In genomic region chr5:124735169-124735858, GRCh38 we compare ENCODE assay signal across 9 cellular contexts. TPM values are rescaled to one million over a fixed set of nuclear protein-coding genes. Genes with fewer than 3 reads are reported as not detected.
A peak's percentile ranks its signal among the peaks of the same experiment; 100 is the strongest.
DNase-seq lines count a peak whose midpoint lies in the region; ATAC-seq lines count a peak whose summit lies in the region.
"Had no signal": no experiment of that assay in that cellular context is flagged by ENCODE, and none has a peak within 500 bp of the region (broad histone marks: within the 10 kb centered on the region; RNA-seq: fewer than 3 reads in every experiment).

No MANE protein-coding gene starts in this region.

- H2BK12ac ChIP-seq in neuronal stem cell (ENCODE audit: low read length): no peak overlapping the region

- H2BK120ac ChIP-seq in neuronal stem cell (ENCODE audit: low read depth, low read length): no peak overlapping the region

- WGBS in neuronal stem cell (ENCODE audit: extremely low coverage in 2 of 2, insufficient read length in 2 of 2, insufficient replicate concordance in 1 of 2), 2 donors: no CpG with 5 or more reads among the region's 24 CpGs

- H3K23ac ChIP-seq in neuronal stem cell (ENCODE audit: low read depth, low read length, poor library complexity): no peak overlapping the region

- POLR2A ChIA-PET in activated CD4-positive, alpha-beta T cell treated with anti-CD3 and anti-CD28 coated beads for 36 hours (lab: Charles Lee): no interaction called here

- no peak overlapping the region for H3K4me3 Mint-ChIP-seq in activated CD4-positive, alpha-beta T cell treated with anti-CD3 and anti-CD28 coated beads for 36 hours

- H3K4me2 ChIP-seq in BLaER1 treated with 17β-estradiol and CSF1 and Interleukin-3, amounts not matched to agents 10 nM and 100 nM: peak overlapping the region; percentile 70 to 99 (median 95)
- H3K4me2 ChIP-seq in neuronal stem cell (ENCODE audit: insufficient read depth, low read length, poor library complexity, severe bottlenecking): no peak overlapping the region

- no peak overlapping the region for H4K8ac ChIP-seq in neuronal stem cell (ENCODE audit: low read depth, low read length)

- no peak overlapping the region for H3K14ac ChIP-seq in neuronal stem cell (ENCODE audit: low read length)

- peak; percentile 45 for DNase-seq in NCI-H510A treated with DMSO at 0.1 percent for 48 hours (lab: John Stamatoyannopoulos, UW)
- DNase-seq in fibroblast of gingiva (ENCODE audit: low read depth): peak; percentile 92
- DNase-seq in neuronal stem cell (ENCODE audit: low spot score): no peak
- DNase-seq in NCI-H774 (lab: John Stamatoyannopoulos, UW): no peak
- DNase-seq in stimulated activated CD4-positive, alpha-beta T cell treated with anti-CD3 and anti-CD28 coated beads, Interleukin-2, amount 100 ng/mL, for 24 hours: no peak
- no peak for DNase-seq in activated CD8-positive, alpha-beta memory T cell treated with anti-CD3 and anti-CD28 coated beads for 24 hours
- DNase-seq in activated CD4-positive, alpha-beta T cell treated with anti-CD3 and anti-CD28 coated beads for 36 hours: no peak
- DNase-seq: KG1 had no signal

- no peak overlapping the region for H3K18ac ChIP-seq in neuronal stem cell (ENCODE audit: low read length)

- peaks cover 42% of the 10 kb centered on the region for H3K27me3 Mint-ChIP-seq in activated CD4-positive, alpha-beta T cell treated with anti-CD3 and anti-CD28 coated beads for 36 hours

- no peaks in the 10 kb centered on the region for H3K36me3 Mint-ChIP-seq in activated CD4-positive, alpha-beta T cell treated with anti-CD3 and anti-CD28 coated beads for 36 hours (ENCODE audit: low read depth)

- H3K36me3 ChIP-seq in BLaER1 treated with 17β-estradiol and CSF1 and Interleukin-3, amounts not matched to agents 10 nM and 100 nM: peaks cover 0 to 62% (median 0%) of the 10 kb centered on the region in 11 experiments; a peak in 6 of 22 replicates
- peaks cover 0 to 6% of the 10 kb centered on the region in 2 donors for H3K36me3 ChIP-seq in neuronal stem cell (replicated peaks in 1 of 2; ENCODE audit: control insufficient read depth in 2 of 2, insufficient read depth in 2 of 2, low read length in 2 of 2)

- peak overlapping the region in 5 of 11 experiments; percentile 26 to 58 (median 35); a peak in 7 of 22 replicates for H3K27ac ChIP-seq in BLaER1 treated with 17β-estradiol and CSF1 and Interleukin-3, amounts not matched to agents 10 nM and 100 nM
- peak overlapping the region; percentile 12 for H3K27ac ChIP-seq in neuronal stem cell (replicated peaks; ENCODE audit: low read length)

- intact Hi-C loops in activated CD4-positive, alpha-beta T cell treated with anti-CD3 and anti-CD28 coated beads for 36 hours (cut with DNase I, micrococcal nuclease): no loop called here

- no peaks in the 10 kb centered on the region for H3K27me3 ChIP-seq in BLaER1 treated with 17β-estradiol and CSF1 and Interleukin-3, amounts not matched to agents 10 nM and 100 nM
- H3K27me3 ChIP-seq in neuronal stem cell (ENCODE audit: control insufficient read depth in 3 of 3, insufficient read depth in 3 of 3, low read depth in 1 of 3, low read length in 3 of 3): no peaks in the 10 kb centered on the region

- peaks cover 47 to 100% (median 84%) of the 10 kb centered on the region in 10 experiments for H3K4me1 ChIP-seq in BLaER1 treated with 17β-estradiol and CSF1 and Interleukin-3, amounts not matched to agents 10 nM and 100 nM
- peaks cover 21 to 68% of the 10 kb centered on the region in 2 donors for H3K4me1 ChIP-seq in neuronal stem cell (ENCODE audit: control insufficient read depth in 2 of 2, insufficient read depth in 1 of 2, low read depth in 1 of 2, low read length in 2 of 2)

- H3K4me1 Mint-ChIP-seq in activated CD4-positive, alpha-beta T cell treated with anti-CD3 and anti-CD28 coated beads for 36 hours: no peaks in the 10 kb centered on the region

- H2BK5ac ChIP-seq in neuronal stem cell (ENCODE audit: low read length): no peak overlapping the region

- H3K79me1 ChIP-seq in neuronal stem cell (ENCODE audit: low read depth, low read length): no peaks in the 10 kb centered on the region

- CTCF ChIA-PET in activated CD4-positive, alpha-beta T cell treated with anti-CD3 and anti-CD28 coated beads for 36 hours (lab: Charles Lee): no interaction called here

- H4K91ac ChIP-seq in neuronal stem cell (ENCODE audit: low read depth, low read length, poor library complexity): no peak overlapping the region

- H3K4ac ChIP-seq in neuronal stem cell (ENCODE audit: low read length): no peak overlapping the region

- no peak overlapping the region for H2AFZ ChIP-seq in neuronal stem cell (ENCODE audit: low read length)

- peak overlapping the region in 6 of 11 experiments; percentile 7 to 37 (median 24); a peak in 5 of 22 replicates for H3K9ac ChIP-seq in BLaER1 treated with 17β-estradiol and CSF1 and Interleukin-3, amounts not matched to agents 10 nM and 100 nM
- no peak overlapping the region for H3K9ac ChIP-seq in neuronal stem cell (ENCODE audit: low read depth, low read length, poor library complexity)

- H3K9me3 Mint-ChIP-seq in activated CD4-positive, alpha-beta T cell treated with anti-CD3 and anti-CD28 coated beads for 36 hours (ENCODE audit: low read depth): no peaks in the 10 kb centered on the region

- no peak overlapping the region for H3K27ac Mint-ChIP-seq in activated CD4-positive, alpha-beta T cell treated with anti-CD3 and anti-CD28 coated beads for 36 hours

- H2BK15ac ChIP-seq in neuronal stem cell (ENCODE audit: low read length): no peak overlapping the region

- peak overlapping the region in 6 of 10 experiments; percentile 14 to 98 (median 26); a peak in 7 of 20 replicates for H3K4me3 ChIP-seq in BLaER1 treated with 17β-estradiol and CSF1 and Interleukin-3, amounts not matched to agents 10 nM and 100 nM
- H3K4me3 ChIP-seq in neuronal stem cell (ENCODE audit: low read length in 2 of 2): no peak overlapping the region

- H2AK5ac ChIP-seq in neuronal stem cell (ENCODE audit: low read depth, low read length): no peak overlapping the region

- peaks cover 0 to 100% (median 0%) of the 10 kb centered on the region in 11 experiments; a peak in 7 of 22 replicates for H4K20me1 ChIP-seq in BLaER1 treated with 17β-estradiol and CSF1 and Interleukin-3, amounts not matched to agents 10 nM and 100 nM

- ATAC-seq in activated CD4-positive, alpha-beta T cell treated with anti-CD3 and anti-CD28 coated beads for 36 hours: no peak

- H3K9me3 ChIP-seq in BLaER1 treated with 17β-estradiol and CSF1 and Interleukin-3, amounts not matched to agents 10 nM and 100 nM (replicated peaks in 1 of 11): no peaks in the 10 kb centered on the region
- no peaks in the 10 kb centered on the region for H3K9me3 ChIP-seq in neuronal stem cell (replicated peaks in 1 of 2; ENCODE audit: control insufficient read depth in 2 of 2, insufficient read depth in 1 of 2, low read depth in 1 of 2, low read length in 2 of 2)

RNA-seq across cellular contexts. Expression of gene ZNF608, which starts 11.1 kb away (rescaled TPM):
- 76.9 TPM for polyA plus RNA-seq in neuronal stem cell (2013, experiment 1 of 2)
- polyA plus RNA-seq in neuronal stem cell (2013, experiment 2 of 2): 78.0 TPM
- total RNA-seq in activated CD4-positive, alpha-beta T cell treated with anti-CD3 and anti-CD28 coated beads for 36 hours: not detected

Comparison
In these comparisons a context has a peak if more than half of its experiments do, and no peak if none do; other contexts are left out.
1. H3K4me3 ChIP-seq: peak in BLaER1 treated with 17β-estradiol and CSF1 and Interleukin-3, amounts not matched to agents 10 nM and 100 nM (6 of 10); none in neuronal stem cell (0 of 2).
2. DNase-seq: peak in NCI-H510A treated with DMSO at 0.1 percent for 48 hours (single experiment) and fibroblast of gingiva (single experiment); none in neuronal stem cell (single experiment), NCI-H774 (single experiment), stimulated activated CD4-positive, alpha-beta T cell treated with anti-CD3 and anti-CD28 coated beads, Interleukin-2, amount 100 ng/mL, for 24 hours (0 of 2), activated CD8-positive, alpha-beta memory T cell treated with anti-CD3 and anti-CD28 coated beads for 24 hours (single experiment) and activated CD4-positive, alpha-beta T cell treated with anti-CD3 and anti-CD28 coated beads for 36 hours (single experiment).